Comparison of ENCODE assay signal across 8 cellular contexts in the genomic region with DNA sequence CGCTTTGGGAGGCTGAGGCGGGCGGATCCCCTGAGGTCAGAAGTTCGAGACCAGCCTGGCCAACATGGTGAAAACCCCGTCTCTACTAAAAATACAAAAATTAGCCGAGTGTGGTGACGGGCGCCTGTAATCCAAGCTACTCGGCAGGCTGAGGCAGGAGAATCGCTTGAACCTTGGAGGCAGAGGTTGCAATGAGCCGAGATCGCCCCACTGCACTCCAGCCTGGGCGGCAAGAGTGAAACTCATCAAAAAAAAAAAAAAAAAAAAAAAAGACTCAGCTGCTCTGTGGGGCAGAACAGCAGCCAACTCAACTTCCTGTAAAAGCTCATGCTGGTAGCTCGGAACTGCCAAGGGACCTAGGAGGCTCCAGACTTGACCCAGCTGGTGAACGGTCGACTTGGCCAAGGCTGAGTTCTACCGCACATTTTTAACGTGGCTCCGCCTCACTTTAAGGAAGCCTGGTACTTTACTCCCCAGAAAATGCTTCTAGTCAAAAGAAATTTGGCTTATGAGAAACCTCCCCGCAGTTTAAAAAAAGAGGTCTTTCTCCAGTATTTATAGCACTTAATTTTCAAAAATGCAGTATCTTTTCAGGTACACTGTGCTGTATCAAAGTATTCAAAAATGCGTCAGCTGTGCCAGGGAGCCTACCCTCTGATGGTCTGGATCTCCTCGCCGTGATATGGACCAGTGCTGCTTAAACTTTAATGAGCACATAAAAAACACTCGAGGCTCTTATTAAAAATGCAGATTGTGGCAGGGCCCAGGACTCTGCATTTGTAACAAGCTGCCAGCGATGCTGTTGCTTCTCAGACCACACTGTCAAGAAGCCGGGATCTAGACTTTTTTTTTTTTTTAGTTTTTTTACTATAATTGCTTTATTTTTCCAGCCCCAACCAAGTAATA. TPM values are rescaled to one million over a fixed set of nuclear protein-coding genes. Genes with fewer than 3 reads are reported as not detected.
DNase-seq lines count a peak whose midpoint lies in the region; ATAC-seq, FAIRE-seq and TF ChIP-seq lines count a peak whose summit lies in the region.

No MANE protein-coding gene starts in this region.

- DNase-seq in A549 (ENCODE audit: low read depth in 1 of 2, low spot score in 1 of 2) (peak in 1 of 2 experiments; percentile 57), GM12892 (ENCODE audit: insufficient read length) (peak; percentile 44), OCI-M1 (lab: John Stamatoyannopoulos, UW) (peak; percentile 76), caudate nucleus (lab: John Stamatoyannopoulos, UW) (peak in 5 of 61 donors; percentile 3 to 48 (median 16)), left lobe of liver (ENCODE audit: low spot score) (no peak), HTR-8/SVneo (ENCODE audit: insufficient read length, low spot score) (no peak)

- peak overlapping the region; percentile 69 to 80 for H3K9ac ChIP-seq in stomach smooth muscle (ENCODE audit: low read length in 2 of 2)

- ATAC-seq in A549 (no peak; a peak in 2 of 6 replicates), left lobe of liver (peak; percentile 6), GM18517 (IDR thresholded peaks at IDR 0.05; ENCODE audit: unreplicated experiment) (no peak)

- H3K4me1 ChIP-seq in A549 = peaks cover 28% of the 10 kb centered on the region
- peaks cover 43% of the 10 kb centered on the region for H3K4me1 ChIP-seq in stomach smooth muscle (ENCODE audit: control insufficient read depth, insufficient read depth, low read length)

- H3K27ac ChIP-seq in A549 = peak overlapping the region; percentile 77 to 97
- peak overlapping the region; percentile 86 for H3K27ac ChIP-seq in caudate nucleus (ENCODE audit: low read depth, low read length)
- peak overlapping the region; percentile 90 for H3K27ac ChIP-seq in stomach smooth muscle (ENCODE audit: low read length)

- no peak for TF ChIP-seq CTCF in A549 (IDR thresholded peaks at IDR 0.05)

- WGBS in A549 (ENCODE audit: missing lambda C conversion rate) = 36% methylated on average over 26 of the region's 26 CpGs

- H3K4me3 ChIP-seq in A549 (peak overlapping the region; percentile 89), stomach smooth muscle (ENCODE audit: low read length in 2 of 2) (peak overlapping the region; percentile 83 to 94)

- TF ChIP-seq EP300 in A549 (IDR thresholded peaks at IDR 0.05) = no peak

- FAIRE-seq in A549 (lab: Jason Lieb, UNC) (no peak), GM12892 (lab: Jason Lieb, UNC) (peak; percentile 84), HTR-8/SVneo (lab: Jason Lieb, UNC) (no peak)

- peak overlapping the region; percentile 80 for H3K4me2 ChIP-seq in A549

- TF ChIP-seq POLR2A in A549 (IDR thresholded peaks at IDR 0.05; ENCODE audit: low read length) = no peak
- TF ChIP-seq POLR2A in GM12892 (IDR thresholded peaks at IDR 0.05; ENCODE audit: low read depth, low read length) = 0 out of 2 replicates have a peak, but pooled peaks have one; percentile 30

- H3K27me3 ChIP-seq in stomach smooth muscle (ENCODE audit: control insufficient read depth in 1 of 2, insufficient read depth in 2 of 2, low read length in 2 of 2) = no peaks in the 10 kb centered on the region

- POLR2A ChIA-PET in A549 (lab: Yijun Ruan, JAX) = interaction anchor here (0.5 to 1.9 kb wide), 15 partner anchors 9 to 1165 kb away, joined by 3 to 13 read pairs (median 5); partner anchors contain the start of genes CCDC47, CEP95, DDX42 and DDX5

- no peak for TF ChIP-seq RAD21 in A549 (conservative IDR thresholded peaks at IDR 0.05 in 1 of 2, IDR thresholded peaks at IDR 0.05 in 1 of 2)

- H3K9me3 ChIP-seq in A549 (peaks cover 8% of the 10 kb centered on the region), stomach smooth muscle (ENCODE audit: control insufficient read depth in 2 of 2, low read length in 2 of 2) (no peaks in the 10 kb centered on the region)

- CTCF ChIA-PET in A549 (lab: Yijun Ruan, JAX) = interaction anchor here (0.5 to 9.6 kb wide), 8 partner anchors 9 to 147 kb away, joined by 3 to 91 read pairs (median 4); partner anchors contain the start of gene FTSJ3

- no peaks in the 10 kb centered on the region for H3K36me3 ChIP-seq in stomach smooth muscle (ENCODE audit: control insufficient read depth in 2 of 2, insufficient read depth in 2 of 2, low read length in 2 of 2)

TF ChIP-seq in A549, 52 proteins besides CTCF, POLR2A, EP300 and RAD21:
- no peak for TF ChIP-seq RCOR1 (IDR thresholded peaks at IDR 0.05; ENCODE audit: low read depth, low read length)
- no peak for TF ChIP-seq ESRRA (IDR thresholded peaks at IDR 0.05; ENCODE audit: borderline replicate concordance, low read length)
- TF ChIP-seq BHLHE40 (IDR thresholded peaks at IDR 0.05; ENCODE audit: low read depth, low read length) = no peak
- TF ChIP-seq NPAS2 (CRISPR knock-in tag; IDR thresholded peaks at IDR 0.05; ENCODE audit: borderline replicate concordance) = no peak
- TF ChIP-seq JUNB (IDR thresholded peaks at IDR 0.05) = no peak
- TF ChIP-seq FOXS1 (CRISPR knock-in tag; IDR thresholded peaks at IDR 0.05) = no peak
- no peak for TF ChIP-seq RARB (CRISPR knock-in tag; IDR thresholded peaks at IDR 0.05)
- no peak for TF ChIP-seq ZNF302 (CRISPR knock-in tag; IDR thresholded peaks at IDR 0.05)
- TF ChIP-seq ZFP36 (IDR thresholded peaks at IDR 0.05; ENCODE audit: borderline replicate concordance, partially characterized antibody) = no peak
- TF ChIP-seq, protein P1, sequence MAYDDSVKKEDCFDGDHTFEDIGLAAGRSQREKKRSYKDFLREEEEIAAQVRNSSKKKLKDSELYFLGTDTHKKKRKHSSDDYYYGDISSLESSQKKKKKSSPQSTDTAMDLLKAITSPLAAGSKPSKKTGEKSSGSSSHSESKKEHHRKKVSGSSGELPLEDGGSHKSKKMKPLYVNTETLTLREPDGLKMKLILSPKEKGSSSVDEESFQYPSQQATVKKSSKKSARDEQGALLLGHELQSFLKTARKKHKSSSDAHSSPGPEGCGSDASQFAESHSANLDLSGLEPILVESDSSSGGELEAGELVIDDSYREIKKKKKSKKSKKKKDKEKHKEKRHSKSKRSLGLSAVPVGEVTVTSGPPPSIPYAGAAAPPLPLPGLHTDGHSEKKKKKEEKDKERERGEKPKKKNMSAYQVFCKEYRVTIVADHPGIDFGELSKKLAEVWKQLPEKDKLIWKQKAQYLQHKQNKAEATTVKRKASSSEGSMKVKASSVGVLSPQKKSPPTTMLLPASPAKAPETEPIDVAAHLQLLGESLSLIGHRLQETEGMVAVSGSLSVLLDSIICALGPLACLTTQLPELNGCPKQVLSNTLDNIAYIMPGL (CRISPR knock-in tag; IDR thresholded peaks at IDR 0.05; ENCODE audit: borderline replicate concordance) = no peak
- no peak for TF ChIP-seq EHF (CRISPR knock-in tag; IDR thresholded peaks at IDR 0.05)
- TF ChIP-seq MYC (IDR thresholded peaks at IDR 0.05; ENCODE audit: borderline replicate concordance, low read length) = no peak
- TF ChIP-seq RNF2 (IDR thresholded peaks at IDR 0.05; ENCODE audit: borderline replicate concordance, low read depth) = no peak
- no peak for TF ChIP-seq CBX2 (IDR thresholded peaks at IDR 0.05; ENCODE audit: borderline replicate concordance, low read depth)
- TF ChIP-seq PHF8 (IDR thresholded peaks at IDR 0.05; ENCODE audit: borderline replicate concordance, low read depth) = 0 out of 2 replicates have a peak, but pooled peaks have one; percentile 12
- 0 out of 2 replicates have a peak, but pooled peaks have one; percentile 57 for TF ChIP-seq HEYL (CRISPR knock-in tag; IDR thresholded peaks at IDR 0.05)
- TF ChIP-seq FOSL2 (IDR thresholded peaks at IDR 0.05) = no peak
- no peak for TF ChIP-seq FOSL2 (CRISPR knock-in tag; IDR thresholded peaks at IDR 0.05)

RNA-seq across cellular contexts. Expression of gene SMARCD2, which starts 1.2 kb away (rescaled TPM):
- polyA plus RNA-seq in A549 (2011; rRNA removed) (52.7 and 61.9 TPM in 2 replicates), A549 (2017; fragmentation: RNase III; extraction: RNeasy Plus Mini Kit Qiagen cat#74134 plus additional on column Dnase treatment) (37.5 to 40.4 TPM (median 39.8 TPM) in 3 replicates)
- 54.2 and 62.9 TPM in 2 replicates for polyA plus RNA-seq in A549 (2012; cell fraction: cytosol; rRNA removed)
- 76.0 and 84.7 TPM in 2 replicates for polyA plus RNA-seq in A549 (2012; cell fraction: nucleus; rRNA removed)
- polyA minus RNA-seq in A549 (2011; rRNA and poly(A)+ RNA removed) = 94.7 and 102 TPM in 2 replicates
- polyA plus RNA-seq in GM12892 (2012; ENCODE audit: missing spikeins) = 47.5 TPM
- total RNA-seq in left lobe of liver = 73.9 TPM

RNA-seq across cellular contexts. Expression of gene FTSJ3, which starts 16.2 kb away (rescaled TPM):
- 62.6 and 74.5 TPM in 2 replicates for polyA plus RNA-seq in A549 (2011; rRNA removed)
- polyA plus RNA-seq in A549 (2012; cell fraction: cytosol; rRNA removed) = 54.7 and 62.3 TPM in 2 replicates
- 82.3 and 82.7 TPM in 2 replicates for polyA plus RNA-seq in A549 (2012; cell fraction: nucleus; rRNA removed)
- polyA plus RNA-seq in A549 (2017; fragmentation: RNase III; extraction: RNeasy Plus Mini Kit Qiagen cat#74134 plus additional on column Dnase treatment) = 95.7 to 104 TPM (median 98.6 TPM) in 3 replicates
- 92.7 and 119 TPM in 2 replicates for polyA minus RNA-seq in A549 (2011; rRNA and poly(A)+ RNA removed)
- 27.1 TPM for polyA plus RNA-seq in GM12892 (2012; ENCODE audit: missing spikeins)
- 16.3 TPM for total RNA-seq in left lobe of liver

RNA-seq across cellular contexts. Expression of gene PSMC5, which starts 16.4 kb away (rescaled TPM):
- polyA plus RNA-seq in A549 (2011; rRNA removed) (222 and 303 TPM in 2 replicates), A549 (2017; fragmentation: RNase III; extraction: RNeasy Plus Mini Kit Qiagen cat#74134 plus additional on column Dnase treatment) (399 to 406 TPM (median 399 TPM) in 3 replicates)
- polyA plus RNA-seq in A549 (2012; cell fraction: cytosol; rRNA removed) = 297 and 348 TPM in 2 replicates
- 173 and 210 TPM in 2 replicates for polyA plus RNA-seq in A549 (2012; cell fraction: nucleus; rRNA removed)
- 234 and 240 TPM in 2 replicates for polyA minus RNA-seq in A549 (2011; rRNA and poly(A)+ RNA removed)
- 119 TPM for polyA plus RNA-seq in GM12892 (2012; ENCODE audit: missing spikeins)
- total RNA-seq in left lobe of liver = 67.0 TPM

RNA-seq across cellular contexts. Expression of gene CSH2, which starts 29.8 kb away (rescaled TPM):
- polyA plus RNA-seq in A549 (2011; rRNA removed) = not detected in 2 replicates
- not detected in 2 replicates for polyA plus RNA-seq in A549 (2012; cell fraction: cytosol; rRNA removed)
- polyA plus RNA-seq in A549 (2012; cell fraction: nucleus; rRNA removed) = not detected in 2 replicates
- polyA plus RNA-seq in A549 (2017; fragmentation: RNase III; extraction: RNeasy Plus Mini Kit Qiagen cat#74134 plus additional on column Dnase treatment) = not detected in 3 replicates
- not detected in 2 replicates for polyA minus RNA-seq in A549 (2011; rRNA and poly(A)+ RNA removed)
- not detected for polyA plus RNA-seq in GM12892 (2012; ENCODE audit: missing spikeins)
- not detected for total RNA-seq in left lobe of liver

RNA-seq across cellular contexts. Expression of gene GH2, which starts 38.1 kb away (rescaled TPM):
- polyA plus RNA-seq in A549 (2011; rRNA removed) (not detected in 2 replicates), A549 (2017; fragmentation: RNase III; extraction: RNeasy Plus Mini Kit Qiagen cat#74134 plus additional on column Dnase treatment) (not detected in 3 replicates)
- not detected in 2 replicates for polyA plus RNA-seq in A549 (2012; cell fraction: cytosol; rRNA removed)
- polyA plus RNA-seq in A549 (2012; cell fraction: nucleus; rRNA removed) = not detected in 2 replicates
- not detected in 2 replicates for polyA minus RNA-seq in A549 (2011; rRNA and poly(A)+ RNA removed)
- not detected for polyA plus RNA-seq in GM12892 (2012; ENCODE audit: missing spikeins)
- total RNA-seq in left lobe of liver = not detected

Comparison
In these comparisons a context has a peak if more than half of its experiments do, and no peak if none do; other contexts are left out.
1. DNase-seq: peak in GM12892 (single experiment) and OCI-M1 (single experiment); none in left lobe of liver (single experiment) and HTR-8/SVneo (single experiment).
2. Peak in every context shown above with its lines, with median percentiles within 50 percentile points of each other: H3K27ac ChIP-seq.